In the genomic region with DNA sequence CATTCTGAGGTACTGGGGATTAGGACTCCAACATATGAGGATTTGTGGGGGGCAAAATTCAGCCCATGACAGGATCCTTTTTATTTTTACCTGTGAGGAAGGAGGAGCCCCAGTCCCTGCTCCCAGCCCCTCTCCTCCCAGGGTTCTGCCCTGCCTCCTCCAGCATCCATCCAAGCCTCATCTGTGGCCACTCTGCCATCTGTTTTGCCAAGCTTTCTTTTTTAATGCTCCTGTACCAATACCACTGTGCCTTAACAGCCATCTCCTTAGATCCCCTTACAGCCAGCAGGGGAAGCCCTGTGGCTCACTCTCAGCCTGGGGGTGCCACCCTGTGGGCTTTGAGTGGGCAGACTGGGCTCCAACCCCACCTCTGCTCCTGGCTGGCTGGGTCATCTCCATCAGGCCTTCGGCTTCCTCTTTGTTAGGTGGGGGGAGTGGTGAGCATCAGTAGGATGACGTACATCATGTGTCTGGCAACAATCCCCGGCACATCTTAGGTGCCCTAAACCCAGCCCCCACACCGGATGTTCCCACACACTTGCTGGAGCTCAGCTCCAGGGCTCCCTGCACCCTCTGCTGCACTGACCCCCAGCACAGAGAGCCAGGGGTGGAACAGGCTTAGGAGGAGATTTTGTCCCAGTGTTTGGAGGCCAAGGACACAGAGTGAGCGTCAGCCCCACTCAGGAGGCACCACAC, we compare ENCODE assay signal across 18 cellular contexts. TPM values are rescaled to one million over a fixed set of nuclear protein-coding genes. Genes with fewer than 3 reads are reported as not detected.
A peak's percentile ranks its signal among the peaks of the same experiment; 100 is the strongest.
DNase-seq lines count a peak whose midpoint lies in the region; ATAC-seq and TF ChIP-seq lines count a peak whose summit lies in the region.
"Had no signal": no experiment of that assay in that cellular context is flagged by ENCODE, and none has a peak within 500 bp of the region (broad histone marks: within the 10 kb centered on the region; RNA-seq: fewer than 3 reads in every experiment).

No MANE protein-coding gene starts in this region.

- no peak for TF ChIP-seq CTCF in type B pancreatic cell (conservative IDR thresholded peaks at IDR 0.05)

- POLR2A ChIA-PET in CD4-positive, alpha-beta memory T cell (lab: Charles Lee; ENCODE audit: partially characterized antibody) = no interaction called here

- H3K27ac Mint-ChIP-seq in type B pancreatic cell = no peak overlapping the region
- H3K27ac Mint-ChIP-seq in CD4-positive, alpha-beta memory T cell = peak overlapping the region in 2 of 7 donors; percentile 29 to 71
- H3K27ac Mint-ChIP-seq: activated T-helper 2 cell treated with anti-CD3 and anti-CD28 coated beads, Interferon-gamma antibody, Interleukin-2, Interleukin-4, amounts not matched to agents 10 μg/mL and 5 μg/mL and 100 μg/mL, durations not matched to agents 14 hours and 24 hours and 36 hours; CD8-positive, alpha-beta memory T cell; dendritic cell treated with granulocyte-macrophage colony-stimulating factor and Interleukin-4, amounts not matched to agents 40 ng/mL and 50 ng/mL, for 4 days had no signal

- no peaks in the 10 kb centered on the region for H3K9me3 Mint-ChIP-seq in type B pancreatic cell
- no peaks in the 10 kb centered on the region for H3K9me3 Mint-ChIP-seq in CD4-positive, alpha-beta memory T cell
- H3K9me3 Mint-ChIP-seq: activated T-helper 2 cell treated with anti-CD3 and anti-CD28 coated beads, Interferon-gamma antibody, Interleukin-2, Interleukin-4, amounts not matched to agents 10 μg/mL and 5 μg/mL and 100 μg/mL, durations not matched to agents 14 hours and 24 hours and 36 hours; CD8-positive, alpha-beta memory T cell; dendritic cell treated with granulocyte-macrophage colony-stimulating factor and Interleukin-4, amounts not matched to agents 40 ng/mL and 50 ng/mL, for 4 days had no signal

- CTCF ChIA-PET in CD4-positive, alpha-beta memory T cell (lab: Charles Lee; ENCODE audit: partially characterized antibody) = no interaction called here

- no peaks in the 10 kb centered on the region for H3K27me3 ChIP-seq in CD4-positive, alpha-beta memory T cell (ENCODE audit: insufficient read depth, low read length)
- H3K27me3 ChIP-seq: esophagus muscularis mucosa, ovary had no signal

- H3K9me3 ChIP-seq in CD4-positive, alpha-beta memory T cell (ENCODE audit: control insufficient read depth in 1 of 2, low read length in 2 of 2) = no peaks in the 10 kb centered on the region
- H3K9me3 ChIP-seq: esophagus muscularis mucosa, ovary had no signal

- H3K27ac ChIP-seq in CD4-positive, alpha-beta memory T cell (ENCODE audit: low read depth, low read length) = no peak overlapping the region
- H3K27ac ChIP-seq: esophagus muscularis mucosa, ovary, skin epidermis had no signal

- H3K36me3 Mint-ChIP-seq in type B pancreatic cell = no peaks in the 10 kb centered on the region
- H3K36me3 Mint-ChIP-seq in CD4-positive, alpha-beta memory T cell = no peaks in the 10 kb centered on the region
- H3K36me3 Mint-ChIP-seq: CD8-positive, alpha-beta memory T cell had no signal

- H3K4me3 ChIP-seq in CD4-positive, alpha-beta memory T cell (ENCODE audit: low read length in 2 of 2) = no peak overlapping the region
- H3K4me3 ChIP-seq: esophagus muscularis mucosa, ovary, skin epidermis had no signal

- peak; percentile 24 for DNase-seq in activated effector memory CD4-positive, alpha-beta T cell treated with anti-CD3 and anti-CD28 coated beads, Interleukin-2, amount 50 U/mL, for 16 hours
- DNase-seq in activated effector memory CD4-positive, alpha-beta T cell treated with Interleukin-2 at 50 U/mL for 16 hours = no peak
- DNase-seq in NCI-H69 (lab: John Stamatoyannopoulos, UW) (peak; percentile 29), epidermal melanocyte (ENCODE audit: insufficient read length, low spot score) (peak; percentile 7), type B pancreatic cell (ENCODE audit: extremely low spot score, unreplicated experiment) (peak; percentile 65), SW480 (ENCODE audit: low spot score) (no peak)
- no peak for DNase-seq in CD4-positive, alpha-beta memory T cell
- DNase-seq: GDM1; NCI-H1092 treated with DMSO at 0.1 percent for 48 hours; stimulated activated naive CD4-positive, alpha-beta T cell had no signal

- no peaks in the 10 kb centered on the region for H3K36me3 ChIP-seq in CD4-positive, alpha-beta memory T cell (ENCODE audit: insufficient read depth, low read length)
- H3K36me3 ChIP-seq: esophagus muscularis mucosa, ovary had no signal

- ATAC-seq in GM21825 (IDR thresholded peaks at IDR 0.05; ENCODE audit: unreplicated experiment) = no peak

- no peaks in the 10 kb centered on the region for H3K4me1 Mint-ChIP-seq in type B pancreatic cell (ENCODE audit: unreplicated experiment)
- no peaks in the 10 kb centered on the region for H3K4me1 Mint-ChIP-seq in CD4-positive, alpha-beta memory T cell
- H3K4me1 Mint-ChIP-seq: CD8-positive, alpha-beta memory T cell had no signal

- H3K27me3 Mint-ChIP-seq in type B pancreatic cell = no peaks in the 10 kb centered on the region
- H3K27me3 Mint-ChIP-seq in CD4-positive, alpha-beta memory T cell = peaks cover 7 to 20% of the 10 kb centered on the region in 2 donors

- intact Hi-C loops in CD4-positive, alpha-beta memory T cell (cut with micrococcal nuclease) = no loop called here

- no peak overlapping the region for H3K4me3 Mint-ChIP-seq in type B pancreatic cell
- no peak overlapping the region for H3K4me3 Mint-ChIP-seq in CD4-positive, alpha-beta memory T cell
- H3K4me3 Mint-ChIP-seq: CD8-positive, alpha-beta memory T cell; dendritic cell treated with granulocyte-macrophage colony-stimulating factor and Interleukin-4, amounts not matched to agents 40 ng/mL and 50 ng/mL, for 4 days had no signal

- H3K4me1 ChIP-seq in CD4-positive, alpha-beta memory T cell (ENCODE audit: insufficient read depth, low read length) = no peaks in the 10 kb centered on the region
- H3K4me1 ChIP-seq: esophagus muscularis mucosa had no signal

RNA-seq across cellular contexts. Expression of a gene that starts 40.2 kb away (rescaled TPM):
- 0.98 and 4.7 TPM in 2 replicates for total RNA-seq in type B pancreatic cell (ENCODE audit: low replicate concordance)
- total RNA-seq in CD4-positive, alpha-beta memory T cell = under 1 TPM; 0.15 to 0.36 TPM
- not detected for polyA plus RNA-seq in CD4-positive, alpha-beta memory T cell
- total RNA-seq: activated T-helper 2 cell treated with anti-CD3 and anti-CD28 coated beads, Interferon-gamma antibody, Interleukin-2, Interleukin-4, amounts not matched to agents 10 μg/mL and 5 μg/mL and 100 μg/mL, durations not matched to agents 14 hours and 24 hours and 36 hours; SK-MEL-5 had no signal
- polyA plus RNA-seq: CD8-positive, alpha-beta memory T cell had no signal

Comparison
In these comparisons a context has a peak if more than half of its experiments do, and no peak if none do; other contexts are left out.
1. DNase-seq: peak in activated effector memory CD4-positive, alpha-beta T cell treated with anti-CD3 and anti-CD28 coated beads, Interleukin-2, amount 50 U/mL, for 16 hours (single experiment), NCI-H69 (single experiment), epidermal melanocyte (single experiment) and type B pancreatic cell (single experiment); none in activated effector memory CD4-positive, alpha-beta T cell treated with Interleukin-2 at 50 U/mL for 16 hours (single experiment), CD4-positive, alpha-beta memory T cell (0 of 5) and SW480 (single experiment).